Comparison of ENCODE assay signal across 7 cellular contexts in the genomic region with DNA sequence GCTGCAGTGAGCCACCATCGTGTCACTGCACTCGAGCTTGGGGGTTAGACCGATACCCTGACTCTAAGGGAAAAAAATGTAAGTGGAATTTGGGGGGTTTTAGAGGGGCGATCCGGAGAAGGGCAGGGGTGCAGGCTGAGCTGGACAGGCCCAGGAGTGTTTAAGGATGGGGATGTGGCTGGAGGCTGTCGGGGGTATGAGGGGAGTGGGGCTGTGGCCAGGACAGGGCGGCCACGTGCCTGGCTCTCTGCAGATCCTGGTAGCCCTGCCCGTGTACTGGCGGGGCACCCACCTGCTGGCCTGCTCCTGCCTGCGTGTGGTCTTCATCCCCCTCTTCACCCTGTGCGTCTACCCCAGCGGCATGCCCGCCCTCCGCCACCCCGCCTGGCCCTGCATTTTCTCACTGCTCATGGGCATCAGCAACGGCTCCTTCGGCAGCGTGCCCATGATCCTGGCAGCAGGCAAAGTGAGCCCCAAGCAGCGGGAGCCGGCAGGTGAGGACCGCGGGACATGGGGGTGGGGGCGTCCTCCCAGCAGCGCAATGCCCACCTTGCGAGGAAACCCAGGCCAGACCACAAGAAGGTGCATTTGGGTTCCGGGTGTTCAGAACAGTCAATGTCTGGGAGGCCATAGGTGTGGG.
A peak's percentile ranks its signal among the peaks of the same experiment; 100 is the strongest.
DNase-seq lines count a peak whose midpoint lies in the region; ATAC-seq, FAIRE-seq and TF ChIP-seq lines count a peak whose summit lies in the region.
"Not testable (repeated sequence)": the region's sequence is repeated elsewhere in the genome, so short reads cannot be mapped to it uniquely, and the experiment has no call there.

No MANE protein-coding gene starts in this region.

- not testable (repeated sequence) for H3K9ac ChIP-seq in kidney (ENCODE audit: low read length in 2 of 2)

- H3K4me3 ChIP-seq in kidney (ENCODE audit: low read length in 2 of 2); sigmoid colon; upper lobe of right lung: not testable (repeated sequence)

- intact Hi-C loops in kidney (cut with DNase I); posterior vena cava (cut with DNase I); sigmoid colon (cut with DNase I); upper lobe of right lung (cut with DNase I): not testable (repeated sequence)

- not testable (repeated sequence) for H3K9me3 ChIP-seq in kidney (ENCODE audit: control insufficient read depth in 1 of 2, low read length in 2 of 2); sigmoid colon; upper lobe of right lung

- TF ChIP-seq POLR2A in sigmoid colon (IDR thresholded peaks at IDR 0.05): not testable (repeated sequence)

- H3K4me1 ChIP-seq in kidney (ENCODE audit: control insufficient read depth in 1 of 2, insufficient read depth in 1 of 2, low read depth in 1 of 2, low read length in 2 of 2); sigmoid colon; upper lobe of right lung: not testable (repeated sequence)

- ATAC-seq in upper lobe of right lung: not testable (repeated sequence)

- TF ChIP-seq EP300 in sigmoid colon (IDR thresholded peaks at IDR 0.05): not testable (repeated sequence)

- FAIRE-seq in GM19239 (lab: Jason Lieb, UNC); kidney (lab: Jason Lieb, UNC): not testable (repeated sequence)

- DNase-seq in 8988T: peak; percentile 2
- peak; percentile 6 for DNase-seq in GM19239 (ENCODE audit: insufficient read length, low spot score)
- DNase-seq in kidney: peak; percentile 43
- peak; percentile 80 for DNase-seq in mesenteric fat pad (ENCODE audit: low spot score)
- DNase-seq in posterior vena cava (ENCODE audit: low spot score): peak; percentile 55
- DNase-seq in sigmoid colon: peak; percentile 55
- DNase-seq in upper lobe of right lung: peak; percentile 28

- H3K27me3 ChIP-seq in sigmoid colon, upper lobe of right lung: not testable (repeated sequence)

- not testable (repeated sequence) for H3K36me3 ChIP-seq in kidney (ENCODE audit: control insufficient read depth in 1 of 2, insufficient read depth in 2 of 2, low read length in 2 of 2); sigmoid colon; upper lobe of right lung

- whole genome bisulfite sequencing in sigmoid colon, 2 donors: 93 to 95% methylated on average over 22 to 27 of the region's 27 CpGs

- H3K27ac ChIP-seq in kidney (ENCODE audit: low read depth in 2 of 2, low read length in 2 of 2); sigmoid colon; upper lobe of right lung: not testable (repeated sequence)

- TF ChIP-seq CTCF in kidney (IDR thresholded peaks at IDR 0.05; ENCODE audit: borderline replicate concordance, extremely low read depth, insufficient read depth); sigmoid colon (IDR thresholded peaks at IDR 0.05); upper lobe of right lung (IDR thresholded peaks at IDR 0.05): not testable (repeated sequence)

Comparison
In these comparisons a context has a peak if more than half of its experiments do, and no peak if none do; other contexts are left out.
1. DNase-seq: peak in every context shown above with its lines; median percentile 80 in mesenteric fat pad; 55 in posterior vena cava; 55 in sigmoid colon; 43 in kidney; 28 in upper lobe of right lung; 6 in GM19239; 2 in 8988T.